ENCODE assay signal across 22 cellular contexts in the genomic region with DNA sequence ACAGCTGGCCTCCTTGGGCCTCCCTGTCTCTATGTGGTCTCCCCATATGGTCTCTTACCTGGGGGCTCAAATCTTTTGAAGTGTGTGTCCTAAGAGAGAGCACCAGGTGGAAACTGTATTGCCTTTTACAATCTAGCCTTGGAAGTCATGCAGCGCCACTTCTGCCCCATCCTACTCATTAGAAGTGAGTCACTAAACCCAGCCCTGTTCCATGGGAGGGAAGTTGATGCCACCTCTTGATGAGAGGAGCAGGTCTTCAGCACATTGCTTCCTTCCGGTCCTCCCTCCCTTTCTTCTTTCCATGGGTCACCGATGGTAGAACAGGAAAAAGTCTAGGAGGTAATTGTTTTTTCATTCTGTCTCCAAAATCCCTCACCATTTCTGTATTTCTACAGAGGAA.
"Had no signal": no experiment of that assay in that cellular context is flagged by ENCODE, and none has a peak within 500 bp of the region (broad histone marks: within the 10 kb centered on the region; RNA-seq: fewer than 3 reads in every experiment).

No MANE protein-coding gene starts in this region.

- DNase-seq: cortex of kidney; dorsolateral prefrontal cortex; effector CD8-positive, alpha-beta T cell; esophagus squamous epithelium; foreskin fibroblast; glutamatergic neuron; left colon; mucosa of descending colon; naive thymus-derived CD8-positive, alpha-beta T cell; psoas muscle; retina; spleen; stimulated activated CD4-positive, alpha-beta T cell treated with anti-CD3 and anti-CD28 coated beads, Interleukin-2, amount 100 ng/mL, for 24 hours; stimulated activated CD4-positive, alpha-beta T cell treated with anti-CD3 and anti-CD28 coated beads, Interleukin-4, amount 100 ng/mL, for 4 hours; stimulated activated naive B cell treated with anti-CD40 and anti-IgM and Interleukin-4, amounts not matched to agents 10 μg/mL and 1 μg/mL and 100 μg/mL, for 72 hours; stimulated activated naive CD8-positive, alpha-beta T cell treated with anti-CD3 and anti-CD28 coated beads, Interleukin-15, amount 100 ng/mL, for 72 hours; testis had no signal

- H3K4me3 Mint-ChIP-seq: naive thymus-derived CD8-positive, alpha-beta T cell; stimulated activated naive B cell treated with anti-CD40 and anti-IgM and Interleukin-4, amounts not matched to agents 10 μg/mL and 1 μg/mL and 100 μg/mL, for 72 hours; stimulated activated naive CD8-positive, alpha-beta T cell treated with anti-CD3 and anti-CD28 coated beads, Interleukin-15, amount 100 ng/mL, for 72 hours had no signal

- H3K36me3 ChIP-seq: esophagus squamous epithelium, gastroesophageal sphincter, neutrophil, spleen, tibial nerve had no signal

- H3K4me1 ChIP-seq: esophagus squamous epithelium, gastroesophageal sphincter, psoas muscle, spleen, testis, tibial nerve had no signal

- H3K4me1 Mint-ChIP-seq: naive thymus-derived CD8-positive, alpha-beta T cell; stimulated activated naive B cell treated with anti-CD40 and anti-IgM and Interleukin-4, amounts not matched to agents 10 μg/mL and 1 μg/mL and 100 μg/mL, for 72 hours; stimulated activated naive CD8-positive, alpha-beta T cell treated with anti-CD3 and anti-CD28 coated beads, Interleukin-15, amount 100 ng/mL, for 72 hours had no signal

- H3K27ac ChIP-seq: dorsolateral prefrontal cortex, epithelial cell of prostate, esophagus squamous epithelium, gastroesophageal sphincter, neutrophil, psoas muscle, spleen, testis, tibial nerve had no signal

- H3K27ac Mint-ChIP-seq: naive thymus-derived CD8-positive, alpha-beta T cell; stimulated activated naive B cell treated with anti-CD40 and anti-IgM and Interleukin-4, amounts not matched to agents 10 μg/mL and 1 μg/mL and 100 μg/mL, for 72 hours; stimulated activated naive CD8-positive, alpha-beta T cell treated with anti-CD3 and anti-CD28 coated beads, Interleukin-15, amount 100 ng/mL, for 72 hours had no signal

- H3K27me3 ChIP-seq: neutrophil, testis, tibial nerve had no signal

- H3K9me3 Mint-ChIP-seq: stimulated activated naive B cell treated with anti-CD40 and anti-IgM and Interleukin-4, amounts not matched to agents 10 μg/mL and 1 μg/mL and 100 μg/mL, for 72 hours; stimulated activated naive CD8-positive, alpha-beta T cell treated with anti-CD3 and anti-CD28 coated beads, Interleukin-15, amount 100 ng/mL, for 72 hours had no signal

- H3K4me3 ChIP-seq: dorsolateral prefrontal cortex, esophagus squamous epithelium, gastroesophageal sphincter, mucosa of descending colon, psoas muscle, spleen, testis, tibial nerve had no signal

- ATAC-seq: gastroesophageal sphincter; left colon; mucosa of descending colon; naive thymus-derived CD8-positive, alpha-beta T cell; psoas muscle; sciatic nerve; stimulated activated naive B cell treated with anti-CD40 and anti-IgM and Interleukin-4, amounts not matched to agents 10 μg/mL and 1 μg/mL and 100 μg/mL, for 72 hours; stimulated activated naive CD8-positive, alpha-beta T cell treated with anti-CD3 and anti-CD28 coated beads, Interleukin-15, amount 100 ng/mL, for 72 hours had no signal

- H3K36me3 Mint-ChIP-seq: naive thymus-derived CD8-positive, alpha-beta T cell; stimulated activated naive B cell treated with anti-CD40 and anti-IgM and Interleukin-4, amounts not matched to agents 10 μg/mL and 1 μg/mL and 100 μg/mL, for 72 hours had no signal
